1 cellular context compared by ENCODE assay signal in genomic region chr11:128599729-128600128, GRCh38.
TF ChIP-seq lines count a peak whose summit lies in the region.

No MANE protein-coding gene starts in this region.

TF ChIP-seq in GM23338, 12 proteins besides CTCF, POLR2A, EP300 and RAD21 (continued from another document):
- TF ChIP-seq ZNF462 (CRISPR knock-in tag; IDR thresholded peaks at IDR 0.05) (no peak), STAT1 (IDR thresholded peaks at IDR 0.05; ENCODE audit: unreplicated experiment) (no peak), ZNF114 (CRISPR knock-in tag; IDR thresholded peaks at IDR 0.05) (no peak), ETS1 (IDR thresholded peaks at IDR 0.05) (no peak), EZH2phosphoT487 (IDR thresholded peaks at IDR 0.05; ENCODE audit: unreplicated experiment) (no peak), REST (IDR thresholded peaks at IDR 0.05; ENCODE audit: unreplicated experiment) (no peak), POLR2AphosphoS5 (IDR thresholded peaks at IDR 0.05; ENCODE audit: low read depth) (no peak), EZH2 (IDR thresholded peaks at IDR 0.05; ENCODE audit: low read depth, unreplicated experiment) (no peak)
